Comparison of ENCODE assay signal across 7 cellular contexts in the genomic region with DNA sequence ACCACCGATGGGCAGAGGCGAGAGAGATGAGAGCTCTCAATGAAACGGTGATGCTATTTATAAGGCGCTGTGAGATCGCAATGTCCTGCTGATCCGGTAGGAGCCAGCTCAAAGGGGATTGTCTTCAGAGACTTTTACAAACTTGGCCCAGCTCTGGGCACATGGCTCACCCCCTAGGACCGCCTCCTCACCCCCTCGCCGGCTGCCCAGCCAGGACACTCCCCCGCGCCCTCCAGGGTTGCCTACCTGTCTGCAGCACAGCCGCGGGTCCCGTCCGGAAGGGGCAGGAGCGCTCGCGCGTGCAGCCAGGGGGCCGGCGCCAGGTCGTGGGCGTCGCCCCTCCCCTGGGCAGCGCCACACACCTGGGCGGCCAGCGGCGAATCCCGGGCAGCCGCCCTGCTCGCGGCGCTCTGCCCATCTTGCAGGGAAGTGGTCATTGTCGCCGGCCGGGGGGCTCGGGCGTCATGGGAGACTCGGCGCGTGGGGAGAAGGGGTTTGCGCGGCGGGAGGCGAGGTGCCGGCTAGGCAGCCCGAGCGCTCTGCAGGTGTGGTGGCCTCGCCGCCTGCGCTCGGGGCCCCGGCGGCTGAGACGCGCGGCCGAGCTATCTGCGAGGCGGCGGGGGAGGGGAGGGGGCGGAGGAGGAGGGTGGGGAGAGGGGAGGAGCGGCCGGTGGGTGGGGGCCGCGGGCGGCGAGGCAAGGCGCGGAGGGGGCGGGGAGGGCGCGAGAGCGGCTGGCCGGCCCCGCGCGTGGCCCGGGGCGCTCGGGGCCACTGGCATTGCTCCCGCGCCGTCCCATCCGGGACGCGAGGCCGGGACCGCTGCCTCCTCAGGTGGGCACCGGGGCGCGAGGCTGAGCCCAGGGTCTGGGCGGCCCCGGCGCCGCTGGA. TPM values are rescaled to one million over a fixed set of nuclear protein-coding genes. Genes with fewer than 3 reads are reported as not detected.
A peak's percentile ranks its signal among the peaks of the same experiment; 100 is the strongest.
DNase-seq lines count a peak whose midpoint lies in the region; ATAC-seq, FAIRE-seq and TF ChIP-seq lines count a peak whose summit lies in the region.

TSS of gene GRB14 (minus strand) at position 610 of the 888 bp plus-strand sequence. CDS start at position 437, 173 bp downstream.

- peaks cover 20% of the 10 kb centered on the region for H3K4me1 Mint-ChIP-seq in chondrocyte (ENCODE audit: low read depth)

- no peaks in the 10 kb centered on the region for H4K20me1 ChIP-seq in HepG2 (ENCODE audit: insufficient read depth, low read length)

- ATAC-seq in HepG2 = peak; percentile 90
- no peak for ATAC-seq in GM18511 (IDR thresholded peaks at IDR 0.05; ENCODE audit: unreplicated experiment)
- ATAC-seq in GM18907 (IDR thresholded peaks at IDR 0.05; ENCODE audit: unreplicated experiment) = no peak

- no TSS peak for BruUV-seq in HepG2 (replicated peaks; lab: Mats Ljungman, UMichigan)

- H3K4me2 ChIP-seq in HepG2 (ENCODE audit: low read depth, low read length) = peak within 1 kb of the TSS; percentile 92

- no peak for TF ChIP-seq RAD21 in HepG2 (CRISPR knock-in tag; IDR thresholded peaks at IDR 0.05)

- H3K4me1 ChIP-seq in ES-I3 (ENCODE audit: insufficient read depth, low read length) (peaks cover 30% of the 10 kb centered on the region), HepG2 (ENCODE audit: insufficient read depth, low read length) (peaks cover 39% of the 10 kb centered on the region)

- peak; percentile 28 for TF ChIP-seq CTCF in chondrocyte (IDR thresholded peaks at IDR 0.05)
- TF ChIP-seq CTCF in HepG2 (CRISPR knock-in tag; IDR thresholded peaks at IDR 0.05) = peak; percentile 36

- CTCF ChIA-PET in HepG2 (lab: Yijun Ruan, JAX; ENCODE audit: low intra/inter-chr PET ratio, low total read pairs) = interaction anchor here (1.0 kb wide), 1 partner anchor 21 kb away, joined by 3 read pairs; no protein-coding TSS in a partner anchor

- H3K27me3 Mint-ChIP-seq in chondrocyte (ENCODE audit: low read depth) = no peaks in the 10 kb centered on the region

- no peaks in the 10 kb centered on the region for H3K36me3 Mint-ChIP-seq in chondrocyte (ENCODE audit: low read depth)

- H3K79me2 ChIP-seq in HepG2 (ENCODE audit: insufficient read depth, low read length) = no peaks in the 10 kb centered on the region

- peak within 1 kb of the TSS; percentile 80 for H3K4me3 Mint-ChIP-seq in chondrocyte (ENCODE audit: unreplicated experiment)

- peak within 1 kb of the TSS; percentile 70 to 94 (median 74) for H3K4me3 ChIP-seq in HepG2 (replicated peaks in 1 of 3; ENCODE audit: insufficient read depth in 1 of 3, low read depth in 2 of 3, low read length in 3 of 3)

- in situ Hi-C loops in HepG2 (cut with HindIII; ENCODE audit: extremely low pct_ligation_motif_present, low pct_unique_long_range_greater_than_20kb) = no loop called here

- H3K9me3 ChIP-seq in ES-I3 (ENCODE audit: control insufficient read depth, insufficient read depth, low read length) = no peaks in the 10 kb centered on the region
- H3K9me3 ChIP-seq in HepG2 (ENCODE audit: low read length) = no peaks in the 10 kb centered on the region

- peak; percentile 63 for DNase-seq in NCI-H2171 (lab: John Stamatoyannopoulos, UW)
- DNase-seq in chondrocyte (ENCODE audit: low spot score) = no peak
- peak; percentile 32 for DNase-seq in HepG2 (ENCODE audit: low spot score)

- H3K27ac Mint-ChIP-seq in chondrocyte (ENCODE audit: unreplicated experiment) = no peak within 1 kb of the TSS

- TF ChIP-seq EP300 in HepG2 (IDR thresholded peaks at IDR 0.05; ENCODE audit: low read depth in 2 of 2, low read length in 2 of 2) (0 out of 4 replicates have a peak, but pooled peaks of 1 of the 2 experiments have one; percentile 14), HepG2 (CRISPR knock-in tag; IDR thresholded peaks at IDR 0.05; ENCODE audit: borderline replicate concordance) (no peak)

- TF ChIP-seq POLR2A in HepG2 (IDR thresholded peaks at IDR 0.05; ENCODE audit: insufficient read depth in 1 of 2, low read depth in 2 of 2, low read length in 2 of 2) = peak in 1 of 2 experiments; percentile 52; a peak in 1 of 4 replicates

- POLR2A ChIA-PET in HepG2 (lab: Yijun Ruan, JAX) = interaction anchor here (0.6 to 1.0 kb wide), 2 partner anchors 73 to 89 kb away, joined by 3 read pairs; no protein-coding TSS in a partner anchor

- peak within 1 kb of the TSS; percentile 83 for H3K9ac ChIP-seq in ES-I3 (ENCODE audit: low read depth, low read length)
- peak within 1 kb of the TSS; percentile 70 for H3K9ac ChIP-seq in HepG2 (ENCODE audit: insufficient read depth, low read depth, low read length)

- WGBS in HepG2 (ENCODE audit: low lambda C conversion rate) = 4% methylated on average over 22 of the region's 96 CpGs

- no peak within 1 kb of the TSS for H3K27ac ChIP-seq in HepG2 (ENCODE audit: extremely low read length, insufficient read depth, low read length)
- H3K27ac ChIP-seq in temporal lobe (ENCODE audit: low read depth, low read length) = no peak within 1 kb of the TSS

- H3K36me3 ChIP-seq in ES-I3 (ENCODE audit: insufficient read depth, low read length) (no peaks in the 10 kb centered on the region), HepG2 (replicated peaks in 1 of 2; ENCODE audit: control insufficient read depth in 1 of 2, insufficient read depth in 2 of 2, low read length in 2 of 2) (no peaks in the 10 kb centered on the region; a peak in 1 of 5 replicates)

- intact Hi-C loops in HepG2 (cut with micrococcal nuclease; ENCODE audit: unreplicated experiment) = loop anchor here (1.0 to 2.0 kb wide), 2 partner anchors 8 to 90 kb away; no protein-coding TSS in a partner anchor

- H2AFZ ChIP-seq in HepG2 (ENCODE audit: low read length) = peak within 1 kb of the TSS; percentile 33

- peaks cover 0 to 16% of the 10 kb centered on the region in 2 experiments; a peak in 1 of 5 replicates for H3K27me3 ChIP-seq in HepG2 (ENCODE audit: control insufficient read depth in 1 of 2, insufficient read depth in 2 of 2, low read length in 2 of 2)

- no peaks in the 10 kb centered on the region for H3K9me3 Mint-ChIP-seq in chondrocyte (ENCODE audit: low read depth)

- FAIRE-seq in HepG2 (lab: Jason Lieb, UNC) = no peak

TF ChIP-seq in HepG2, 621 proteins besides CTCF, POLR2A, EP300 and RAD21 (continues in another document):
- TF ChIP-seq SAP130 (CRISPR knock-in tag; IDR thresholded peaks at IDR 0.05; ENCODE audit: low read depth) (peak; percentile 46), ZNF207 (IDR thresholded peaks at IDR 0.05; ENCODE audit: borderline replicate concordance) (no peak), ZNF775 (CRISPR knock-in tag; IDR thresholded peaks at IDR 0.05; ENCODE audit: borderline replicate concordance) (no peak), HMG20A (CRISPR knock-in tag; IDR thresholded peaks at IDR 0.05; ENCODE audit: borderline replicate concordance) (no peak), ZNF3 (CRISPR knock-in tag; IDR thresholded peaks at IDR 0.05) (no peak), ATF7-NPFF (CRISPR knock-in tag; IDR thresholded peaks at IDR 0.05; ENCODE audit: low read depth) (peak; percentile 45; the same call in 1 of the 2 replicates), ZNF234 (CRISPR knock-in tag; conservative IDR thresholded peaks at IDR 0.05) (0 out of 2 replicates have a peak, but pooled peaks have one; percentile 24), ZFYVE20 (CRISPR knock-in tag; IDR thresholded peaks at IDR 0.05; ENCODE audit: borderline replicate concordance, low read depth) (peak; percentile 30; the same call in 1 of the 2 replicates), ZSCAN30 (CRISPR knock-in tag; IDR thresholded peaks at IDR 0.05) (no peak), THAP8 (CRISPR knock-in tag; IDR thresholded peaks at IDR 0.05; ENCODE audit: borderline replicate concordance) (0 out of 2 replicates have a peak, but pooled peaks have one; percentile 9)
- TF ChIP-seq, protein P1, sequence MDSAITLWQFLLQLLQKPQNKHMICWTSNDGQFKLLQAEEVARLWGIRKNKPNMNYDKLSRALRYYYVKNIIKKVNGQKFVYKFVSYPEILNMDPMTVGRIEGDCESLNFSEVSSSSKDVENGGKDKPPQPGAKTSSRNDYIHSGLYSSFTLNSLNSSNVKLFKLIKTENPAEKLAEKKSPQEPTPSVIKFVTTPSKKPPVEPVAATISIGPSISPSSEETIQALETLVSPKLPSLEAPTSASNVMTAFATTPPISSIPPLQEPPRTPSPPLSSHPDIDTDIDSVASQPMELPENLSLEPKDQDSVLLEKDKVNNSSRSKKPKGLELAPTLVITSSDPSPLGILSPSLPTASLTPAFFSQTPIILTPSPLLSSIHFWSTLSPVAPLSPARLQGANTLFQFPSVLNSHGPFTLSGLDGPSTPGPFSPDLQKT (CRISPR knock-in tag; IDR thresholded peaks at IDR 0.05; ENCODE audit: borderline replicate concordance) = no peak

RNA-seq across cellular contexts. Expression of gene GRB14, which starts in this region (rescaled TPM):
- total RNA-seq in chondrocyte (1.1 to 2.4 TPM (median 1.2 TPM) in 3 replicates), HepG2 (2016; rRNA removed; fragmentation: Illumina TruSeq; extraction: Trizol) (3.8 and 5.8 TPM in 2 replicates), temporal lobe (12.0 TPM)
- 3.7 and 3.9 TPM in 2 replicates for total RNA-seq in HepG2 (2016; cell fraction: cytosol; rRNA removed; fragmentation: Illumina TruSeq; extraction: Trizol; ENCODE audit: low read depth)
- 5.1 and 5.7 TPM in 2 replicates for total RNA-seq in HepG2 (2016; cell fraction: insoluble cytoplasmic fraction; rRNA removed; fragmentation: Illumina TruSeq; extraction: Trizol)
- total RNA-seq in HepG2 (2016; cell fraction: membrane; rRNA removed; fragmentation: Illumina TruSeq; extraction: Trizol) = 3.7 and 3.9 TPM in 2 replicates
- total RNA-seq in HepG2 (2016; cell fraction: nucleus; rRNA removed; fragmentation: Illumina TruSeq; extraction: Trizol) = 11.0 and 13.3 TPM in 2 replicates
- 3.6 and 4.6 TPM in 2 replicates for polyA plus RNA-seq in HepG2 (2011; rRNA removed)
- polyA plus RNA-seq in HepG2 (2011; cell fraction: cytosol; rRNA removed) = 1.0 and 1.5 TPM in 2 replicates
- 12.1 and 13.3 TPM in 2 replicates for polyA plus RNA-seq in HepG2 (2011; cell fraction: nucleus; rRNA removed)
- 14.4 and 17.5 TPM in 2 replicates for polyA plus RNA-seq in HepG2 (2012)
- 2.5 and 4.3 TPM in 2 replicates for polyA plus RNA-seq in HepG2 (2016; cell fraction: cytosol; fragmentation: Illumina TruSeq; extraction: Trizol; ENCODE audit: low read depth)
- polyA plus RNA-seq in HepG2 (2016; cell fraction: insoluble cytoplasmic fraction; fragmentation: Illumina TruSeq; extraction: Trizol; ENCODE audit: low read depth) = 4.0 and 4.4 TPM in 2 replicates
- 4.2 and 4.4 TPM in 2 replicates for polyA plus RNA-seq in HepG2 (2016; cell fraction: membrane; fragmentation: Illumina TruSeq; extraction: Trizol; ENCODE audit: low read depth)
- 20.9 and 25.6 TPM in 2 replicates for polyA plus RNA-seq in HepG2 (2016; cell fraction: nucleus; fragmentation: Illumina TruSeq; extraction: Trizol; ENCODE audit: insufficient read depth, low read depth)
- polyA minus RNA-seq in HepG2 (2011; rRNA and poly(A)+ RNA removed; ENCODE audit: low replicate concordance) = 0.80 TPM in 1 of 2 replicates, not detected in the other
- polyA minus RNA-seq in HepG2 (2011; cell fraction: cytosol; rRNA and poly(A)+ RNA removed) = 1.8 and 2.2 TPM in 2 replicates
- 13.3 and 13.4 TPM in 2 replicates for polyA minus RNA-seq in HepG2 (2011; cell fraction: nucleus; rRNA and poly(A)+ RNA removed)
